In the genomic region with DNA sequence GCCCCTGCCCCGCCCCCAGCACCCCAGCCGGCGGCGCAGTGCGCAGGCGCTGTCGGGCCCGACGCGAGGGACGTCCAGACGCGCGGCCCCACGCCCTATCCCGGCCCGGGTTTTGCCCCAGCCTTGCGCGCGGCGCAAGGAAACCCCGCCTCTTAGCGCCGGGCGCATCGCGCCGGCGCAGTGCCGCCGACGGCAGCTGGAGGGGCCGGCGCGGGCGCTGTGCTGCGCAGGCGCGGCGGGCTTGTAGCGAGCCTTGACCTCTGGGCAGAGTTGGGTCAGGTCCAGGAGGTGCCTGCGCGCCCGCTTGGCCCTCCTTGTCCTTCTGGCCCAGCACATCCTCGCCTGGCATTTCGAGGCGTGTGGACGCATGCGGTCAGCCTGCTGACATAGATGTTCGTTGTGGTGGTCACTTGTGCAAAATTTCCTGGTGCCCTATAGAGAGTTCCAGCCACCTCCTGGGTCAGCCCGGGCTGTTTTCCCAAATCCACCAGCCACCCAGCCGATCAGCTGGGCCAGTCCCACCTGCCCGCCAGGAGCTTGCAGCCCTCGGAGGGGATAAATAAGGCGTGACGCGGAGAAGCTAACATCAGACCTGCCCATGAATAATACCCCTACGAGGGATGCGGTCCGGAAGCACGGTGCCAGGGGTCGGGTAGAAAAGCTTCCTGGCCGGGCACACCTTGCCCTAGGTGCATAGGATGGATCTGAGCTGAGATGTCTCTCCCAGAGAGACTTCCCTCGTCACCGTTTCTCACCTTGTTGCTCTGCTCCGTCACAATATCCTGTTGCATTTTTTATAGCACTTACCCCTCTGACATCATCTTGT, we compare ENCODE assay signal across 8 cellular contexts. TPM values are rescaled to one million over a fixed set of nuclear protein-coding genes. Genes with fewer than 3 reads are reported as not detected.
A peak's percentile ranks its signal among the peaks of the same experiment; 100 is the strongest.
DNase-seq lines count a peak whose midpoint lies in the region; ATAC-seq and TF ChIP-seq lines count a peak whose summit lies in the region.

No MANE protein-coding gene starts in this region.

- H3K36me3 Mint-ChIP-seq in natural killer cell treated with Interleukin-12 subunit alpha and Interleukin-12 subunit beta and Interleukin-15 and Interleukin-18, amount 100 ng/mL, for 72 hours: peaks cover 14% of the 10 kb centered on the region

- peak overlapping the region; percentile 98 for H3K4me2 ChIP-seq in DND-41 (ENCODE audit: insufficient read depth, low read length)

- H3K4me3 Mint-ChIP-seq in natural killer cell treated with Interleukin-12 subunit alpha and Interleukin-12 subunit beta and Interleukin-15 and Interleukin-18, amount 100 ng/mL, for 72 hours: peak overlapping the region; percentile 86

- peak overlapping the region; percentile 60 to 79 for H3K27ac Mint-ChIP-seq in natural killer cell treated with Interleukin-12 subunit alpha and Interleukin-12 subunit beta and Interleukin-15 and Interleukin-18, amount 100 ng/mL, for 72 hours

- peak overlapping the region; percentile 95 for H3K27ac ChIP-seq in DND-41 (ENCODE audit: low read length)
- H3K27ac ChIP-seq in KOPT-K1 (ENCODE audit: low read depth, low read length, poor library complexity, severe bottlenecking): peak overlapping the region; percentile 70

- peak overlapping the region; percentile 84 to 95; a peak in 3 of 4 replicates for H3K4me3 ChIP-seq in DND-41 (ENCODE audit: low read depth in 1 of 2, low read length in 2 of 2)
- H3K4me3 ChIP-seq in fibroblast of mammary gland (ENCODE audit: control insufficient read depth, low read depth, low read length): peak overlapping the region; percentile 76

- peaks cover 40% of the 10 kb centered on the region for H3K4me1 ChIP-seq in DND-41 (ENCODE audit: insufficient read depth, low read length)

- H3K9ac ChIP-seq in DND-41 (ENCODE audit: low read depth, low read length): peak overlapping the region; percentile 85

- peak overlapping the region; percentile 100 for H2AFZ ChIP-seq in DND-41 (ENCODE audit: low read depth, low read length)

- H3K9me3 Mint-ChIP-seq in natural killer cell treated with Interleukin-12 subunit alpha and Interleukin-12 subunit beta and Interleukin-15 and Interleukin-18, amount 100 ng/mL, for 72 hours: no peaks in the 10 kb centered on the region

- peaks cover 29% of the 10 kb centered on the region for H3K36me3 ChIP-seq in DND-41 (ENCODE audit: insufficient read depth, low read length)
- peaks cover 25% of the 10 kb centered on the region for H3K36me3 ChIP-seq in KOPT-K1 (ENCODE audit: insufficient read depth, low read length)

- ATAC-seq in DND-41 (ENCODE audit: insufficient read depth, low read depth): peak; percentile 96
- peak; percentile 86 for ATAC-seq in GM21825 (IDR thresholded peaks at IDR 0.05; ENCODE audit: unreplicated experiment)
- peak; percentile 99 for ATAC-seq in natural killer cell treated with Interleukin-12 subunit alpha and Interleukin-12 subunit beta and Interleukin-15 and Interleukin-18, amount 100 ng/mL, for 72 hours

- H3K4me1 Mint-ChIP-seq in natural killer cell treated with Interleukin-12 subunit alpha and Interleukin-12 subunit beta and Interleukin-15 and Interleukin-18, amount 100 ng/mL, for 72 hours (ENCODE audit: low read depth in 2 of 2): peaks cover 33 to 43% of the 10 kb centered on the region in 2 donors

- peaks cover 35% of the 10 kb centered on the region for H4K20me1 ChIP-seq in DND-41 (ENCODE audit: insufficient read depth, low read length)

- no peak for TF ChIP-seq CTCF in DND-41 (IDR thresholded peaks at IDR 0.05; ENCODE audit: borderline replicate concordance, extremely low read depth, low read length, poor library complexity, severe bottlenecking)
- TF ChIP-seq CTCF in fibroblast of mammary gland (conservative IDR thresholded peaks at IDR 0.05; ENCODE audit: control insufficient read depth, insufficient read depth, low read depth, low read length): no peak

- H3K79me2 ChIP-seq in DND-41 (ENCODE audit: insufficient read depth, low read length): peaks cover 49% of the 10 kb centered on the region

- no peaks in the 10 kb centered on the region for H3K9me3 ChIP-seq in DND-41 (ENCODE audit: insufficient read depth, low read length, severe bottlenecking)
- no peaks in the 10 kb centered on the region for H3K9me3 ChIP-seq in KOPT-K1 (ENCODE audit: insufficient read depth, low read length, poor library complexity, severe bottlenecking)

- DNase-seq in DND-41 (peak; percentile 95), RKO (ENCODE audit: low spot score) (peak; percentile 96), fibroblast of mammary gland (ENCODE audit: low read depth) (peak; percentile 84)
- DNase-seq in activated T-helper 1 cell treated with anti-CD3 and anti-CD28 coated beads, Interleukin-2, amount 50 U/mL, for 16 hours (ENCODE audit: low read depth in 1 of 2, low spot score in 1 of 2): peak; percentile 84 to 93
- peak; percentile 95 for DNase-seq in natural killer cell treated with Interleukin-12 subunit alpha and Interleukin-12 subunit beta and Interleukin-15 and Interleukin-18, amount 100 ng/mL, for 72 hours (ENCODE audit: low spot score)
- DNase-seq in stimulated activated naive CD4-positive, alpha-beta T cell (lab: John Stamatoyannopoulos, UW): peak; percentile 85 to 94 (median 91)

- H3K27me3 Mint-ChIP-seq in natural killer cell treated with Interleukin-12 subunit alpha and Interleukin-12 subunit beta and Interleukin-15 and Interleukin-18, amount 100 ng/mL, for 72 hours: peaks cover 1 to 2% of the 10 kb centered on the region in 2 donors

- H3K27me3 ChIP-seq in DND-41 (ENCODE audit: insufficient read depth, low read length, poor library complexity): no peaks in the 10 kb centered on the region

RNA-seq across cellular contexts. Expression of gene PRELID3B, which starts 0.4 kb away (rescaled TPM):
- total RNA-seq in natural killer cell treated with Interleukin-12 subunit alpha and Interleukin-12 subunit beta and Interleukin-15 and Interleukin-18, amount 100 ng/mL, for 72 hours: 10 to 100 TPM; 82.8 to 89.0 TPM

RNA-seq across cellular contexts. Expression of gene ATP5F1E, which starts 10.9 kb away (rescaled TPM):
- total RNA-seq in natural killer cell treated with Interleukin-12 subunit alpha and Interleukin-12 subunit beta and Interleukin-15 and Interleukin-18, amount 100 ng/mL, for 72 hours: 10 to 100 TPM; 62.2 to 72.3 TPM

RNA-seq across cellular contexts. Expression of gene TUBB1, which starts 23.8 kb away (rescaled TPM):
- total RNA-seq in natural killer cell treated with Interleukin-12 subunit alpha and Interleukin-12 subunit beta and Interleukin-15 and Interleukin-18, amount 100 ng/mL, for 72 hours: not detected

RNA-seq across cellular contexts. Expression of gene CTSZ, which starts 36.0 kb away (rescaled TPM):
- total RNA-seq in natural killer cell treated with Interleukin-12 subunit alpha and Interleukin-12 subunit beta and Interleukin-15 and Interleukin-18, amount 100 ng/mL, for 72 hours: 10 to 100 TPM; 19.2 to 32.8 TPM

Comparison
In these comparisons a context has a peak if more than half of its experiments do, and no peak if none do; other contexts are left out.
1. Peak in every context shown above with its lines: DNase-seq, ATAC-seq, H3K4me3 ChIP-seq and H3K27ac ChIP-seq.